8 cellular contexts compared by ENCODE assay signal in genomic region chr12:51082561-51083139, GRCh38. TPM values are rescaled to one million over a fixed set of nuclear protein-coding genes. Genes with fewer than 3 reads are reported as not detected.
A peak's percentile ranks its signal among the peaks of the same experiment; 100 is the strongest.
DNase-seq lines count a peak whose midpoint lies in the region; ATAC-seq, FAIRE-seq and TF ChIP-seq lines count a peak whose summit lies in the region.

No MANE protein-coding gene starts in this region.

- in situ Hi-C loops in GM13976 (cut with MboI; ENCODE audit: low sequenced_read_pairs, unreplicated experiment): no loop called here

- peak in 3 of 5 donors; percentile 2 to 35 (median 10) for DNase-seq in CD8-positive, alpha-beta memory T cell
- DNase-seq in HL-60 (ENCODE audit: low read depth in 1 of 2, low spot score in 1 of 2) (no peak), SW480 (ENCODE audit: low spot score) (peak; percentile 48), kidney (no peak), GM13976 (ENCODE audit: low spot score) (no peak)
- no peak for DNase-seq in central memory CD8-positive, alpha-beta T cell (ENCODE audit: low spot score in 2 of 2)
- DNase-seq in stimulated activated CD4-positive, alpha-beta T cell treated with anti-CD3 and anti-CD28 coated beads, Interleukin-1b, Interleukin-23, amount 100 ng/mL, for 48 hours: peak; percentile 29

- peak overlapping the region; percentile 56 to 87 for H3K9ac ChIP-seq in kidney (ENCODE audit: low read length in 2 of 2)

- H3K27me3 ChIP-seq in CD8-positive, alpha-beta memory T cell (ENCODE audit: insufficient read depth, low read length, poor library complexity, severe bottlenecking): no peaks in the 10 kb centered on the region
- H3K27me3 ChIP-seq in HL-60 (ENCODE audit: insufficient read depth, poor library complexity, severe bottlenecking): no peaks in the 10 kb centered on the region

- H3K9me3 Mint-ChIP-seq in CD8-positive, alpha-beta memory T cell: no peaks in the 10 kb centered on the region
- no peaks in the 10 kb centered on the region for H3K9me3 Mint-ChIP-seq in central memory CD8-positive, alpha-beta T cell

- no peaks in the 10 kb centered on the region for H3K9me3 ChIP-seq in CD8-positive, alpha-beta memory T cell (ENCODE audit: low read length)
- no peaks in the 10 kb centered on the region for H3K9me3 ChIP-seq in kidney (ENCODE audit: control insufficient read depth in 1 of 2, low read length in 2 of 2)

- TF ChIP-seq CTCF in HL-60 (IDR thresholded peaks at IDR 0.05; ENCODE audit: insufficient read depth, low read length) (no peak), kidney (IDR thresholded peaks at IDR 0.05; ENCODE audit: borderline replicate concordance, extremely low read depth, insufficient read depth) (no peak), GM13976 (IDR thresholded peaks at IDR 0.05; ENCODE audit: borderline replicate concordance, control extremely low read depth, extremely low read depth, insufficient read depth, missing control alignments) (no peak)

- H3K27ac ChIP-seq in CD8-positive, alpha-beta memory T cell (ENCODE audit: low read depth, low read length): peak overlapping the region; percentile 72
- H3K27ac ChIP-seq in HL-60 (replicated peaks): 0 out of 2 replicates have a peak overlapping the region, but pooled peaks have one; percentile 29
- peak overlapping the region; percentile 64 to 94 for H3K27ac ChIP-seq in kidney (ENCODE audit: low read depth in 2 of 2, low read length in 2 of 2)

- POLR2A ChIA-PET in CD8-positive, alpha-beta memory T cell (lab: Charles Lee): interaction anchor here (0.6 to 1.8 kb wide), 5 partner anchors 20 to 970 kb away, joined by 3 to 12 read pairs (median 8); partner anchors contain the start of genes DAZAP2 and POU6F1

- peak overlapping the region; percentile 79 for H3K4me3 ChIP-seq in CD8-positive, alpha-beta memory T cell (ENCODE audit: low read length)
- H3K4me3 ChIP-seq in HL-60 (replicated peaks; ENCODE audit: insufficient read depth, low read length) (peak overlapping the region; percentile 91), kidney (ENCODE audit: low read length in 2 of 2) (peak overlapping the region; percentile 88 to 91)

- peaks cover 9% of the 10 kb centered on the region for H3K4me1 ChIP-seq in CD8-positive, alpha-beta memory T cell (ENCODE audit: insufficient read depth, low read length)
- H3K4me1 ChIP-seq in kidney (ENCODE audit: control insufficient read depth in 1 of 2, insufficient read depth in 1 of 2, low read depth in 1 of 2, low read length in 2 of 2): peaks cover 0 to 8% of the 10 kb centered on the region in 2 donors

- peak overlapping the region; percentile 88 to 99 (median 97) for H3K4me3 Mint-ChIP-seq in CD8-positive, alpha-beta memory T cell
- H3K4me3 Mint-ChIP-seq in central memory CD8-positive, alpha-beta T cell: peak overlapping the region; percentile 99

- CTCF ChIA-PET in CD8-positive, alpha-beta memory T cell (lab: Charles Lee): interaction anchor here (1.7 kb wide), 1 partner anchor 258 kb away, joined by 6 read pairs; no protein-coding TSS in a partner anchor

- no peak for ATAC-seq in central memory CD8-positive, alpha-beta T cell (replicated peaks; ENCODE audit: extremely low read depth, poor library complexity, severe bottlenecking)
- no peak for ATAC-seq in HG03565 (IDR thresholded peaks at IDR 0.05; ENCODE audit: unreplicated experiment)

- H3K4me1 Mint-ChIP-seq in CD8-positive, alpha-beta memory T cell: peaks cover 27 to 53% (median 41%) of the 10 kb centered on the region in 3 donors
- H3K4me1 Mint-ChIP-seq in central memory CD8-positive, alpha-beta T cell: peaks cover 23% of the 10 kb centered on the region

- no peak for FAIRE-seq in kidney (lab: Jason Lieb, UNC)

- intact Hi-C loops in kidney (cut with DNase I): no loop called here

- H3K27ac Mint-ChIP-seq in CD8-positive, alpha-beta memory T cell: peak overlapping the region; percentile 72 to 99 (median 94)
- H3K27ac Mint-ChIP-seq in central memory CD8-positive, alpha-beta T cell (ENCODE audit: low read depth): peak overlapping the region; percentile 97

- H3K36me3 Mint-ChIP-seq in CD8-positive, alpha-beta memory T cell: peaks cover 4 to 13% (median 6%) of the 10 kb centered on the region in 3 donors
- peaks cover 8% of the 10 kb centered on the region for H3K36me3 Mint-ChIP-seq in central memory CD8-positive, alpha-beta T cell (ENCODE audit: insufficient read depth)

- no peaks in the 10 kb centered on the region for H3K36me3 ChIP-seq in CD8-positive, alpha-beta memory T cell (ENCODE audit: insufficient read depth, low read length)
- no peaks in the 10 kb centered on the region for H3K36me3 ChIP-seq in kidney (ENCODE audit: control insufficient read depth in 1 of 2, insufficient read depth in 2 of 2, low read length in 2 of 2)

- peaks cover 0 to 5% of the 10 kb centered on the region in 2 donors for H3K27me3 Mint-ChIP-seq in CD8-positive, alpha-beta memory T cell
- H3K27me3 Mint-ChIP-seq in central memory CD8-positive, alpha-beta T cell: no peaks in the 10 kb centered on the region

RNA-seq across cellular contexts. Expression of gene CSRNP2, which starts 0.7 kb away (rescaled TPM):
- total RNA-seq in CD8-positive, alpha-beta memory T cell: 10 to 100 TPM; 20.5 to 21.5 TPM
- polyA plus RNA-seq in CD8-positive, alpha-beta memory T cell: 4.8 TPM
- total RNA-seq in kidney: 29.6 TPM
- 8.5 TPM for polyA plus RNA-seq in kidney (ENCODE audit: insufficient read depth, low read depth, low replicate concordance)

RNA-seq across cellular contexts. Expression of gene LETMD1, which starts 34.5 kb away (rescaled TPM):
- total RNA-seq in CD8-positive, alpha-beta memory T cell: 10 to 100 TPM; 61.8 to 64.3 TPM
- 24.4 TPM for polyA plus RNA-seq in CD8-positive, alpha-beta memory T cell
- total RNA-seq in kidney: 54.4 TPM
- polyA plus RNA-seq in kidney (ENCODE audit: insufficient read depth, low read depth, low replicate concordance): 68.2 TPM

RNA-seq across cellular contexts. Expression of gene SLC11A2, which starts 56.5 kb away (rescaled TPM):
- 10 to 100 TPM; 35.2 to 36.9 TPM for total RNA-seq in CD8-positive, alpha-beta memory T cell
- 14.0 TPM for polyA plus RNA-seq in CD8-positive, alpha-beta memory T cell
- 90.2 TPM for total RNA-seq in kidney
- polyA plus RNA-seq in kidney (ENCODE audit: insufficient read depth, low read depth, low replicate concordance): 22.3 TPM

Comparison
In these comparisons a context has a peak if more than half of its experiments do, and no peak if none do; other contexts are left out.
1. DNase-seq: peak in CD8-positive, alpha-beta memory T cell (3 of 5), SW480 (single experiment) and stimulated activated CD4-positive, alpha-beta T cell treated with anti-CD3 and anti-CD28 coated beads, Interleukin-1b, Interleukin-23, amount 100 ng/mL, for 48 hours (single experiment); none in HL-60 (0 of 2), central memory CD8-positive, alpha-beta T cell (0 of 2), kidney (single experiment) and GM13976 (single experiment).
2. H3K27ac ChIP-seq: peak in every context shown above with its lines; median percentile 79 in kidney; 72 in CD8-positive, alpha-beta memory T cell; 29 in HL-60.
3. Peak in every context shown above with its lines, with median percentiles within 50 percentile points of each other: H3K4me3 ChIP-seq.